37 cellular contexts compared by ENCODE assay signal in the genomic region with DNA sequence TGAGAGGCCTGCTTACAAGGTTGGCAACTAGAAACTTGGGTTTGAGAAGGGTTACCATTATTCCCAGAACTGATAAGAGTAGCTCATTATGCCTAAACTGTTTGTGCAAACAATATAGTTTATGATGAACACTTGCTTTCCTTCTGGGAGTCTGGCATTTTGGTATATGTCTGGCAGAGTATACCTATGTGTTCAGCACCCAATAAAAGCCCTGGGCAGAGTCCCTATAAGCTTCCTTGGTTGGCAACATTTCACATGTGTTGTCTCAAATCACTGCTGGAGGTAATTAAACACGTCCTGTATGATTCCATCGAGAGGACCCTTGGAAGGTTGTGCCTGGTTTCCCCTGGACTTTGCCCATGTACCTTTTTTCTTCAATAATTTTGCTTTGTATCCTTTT. TPM values are rescaled to one million over a fixed set of nuclear protein-coding genes. Genes with fewer than 3 reads are reported as not detected.
"Had no signal": no experiment of that assay in that cellular context is flagged by ENCODE, and none has a peak within 500 bp of the region (broad histone marks: within the 10 kb centered on the region; RNA-seq: fewer than 3 reads in every experiment).

No MANE protein-coding gene starts in this region.

- H3K9me3 ChIP-seq: MG63 had no signal

- H3K36me3 ChIP-seq: MG63 had no signal

- DNase-seq: Karpas-422, Kasumi-1, MG63, MM.1S, MV-4-11, NCI-H1048, NCI-H1092, NCI-H1092 treated with DMSO at 0.1 percent for 48 hours, NCI-H1105, NCI-H1105 treated with DMSO at 0.1 percent for 48 hours, NCI-H1417, NCI-H1417 treated with DMSO at 0.1 percent for 48 hours, NCI-H1436, NCI-H1436 treated with DMSO at 0.1 percent for 48 hours, NCI-H146, NCI-H1694, NCI-H1694 treated with DMSO at 0.1 percent for 48 hours, NCI-H187, NCI-H187 treated with DMSO at 0.1 percent for 48 hours, NCI-H1930, NCI-H2029, NCI-H2029 treated with DMSO at 0.1 percent for 48 hours, NCI-H2081, NCI-H2081 treated with DMSO at 0.1 percent for 48 hours, NCI-H2107, NCI-H2171, NCI-H2171 treated with DMSO at 0.1 percent for 48 hours, NCI-H2227 treated with DMSO at 0.1 percent for 48 hours, NCI-H226, NCI-H345, NCI-H446, NCI-H446 treated with DMSO at 0.1 percent for 48 hours, NCI-H510A, NCI-H510A treated with DMSO at 0.1 percent for 48 hours, NCI-H524 had no signal

- H3K4me3 ChIP-seq: MG63 had no signal

RNA-seq across cellular contexts. Expression of gene DMRTA2, which starts 39.7 kb away (rescaled TPM):
- total RNA-seq: LHCN-M2, MCF 10A had no signal
